ENCODE assay signal across 8 cellular contexts in genomic region chr17:27294689-27295630, GRCh38. TPM values are rescaled to one million over a fixed set of nuclear protein-coding genes. Genes with fewer than 3 reads are reported as not detected.
DNase-seq lines count a peak whose midpoint lies in the region; ATAC-seq, FAIRE-seq and TF ChIP-seq lines count a peak whose summit lies in the region.

No MANE protein-coding gene starts in this region.

- no peaks in the 10 kb centered on the region for H3K9me3 ChIP-seq in OCI-LY1 (ENCODE audit: low read length)
- H3K9me3 ChIP-seq in neural progenitor cell (ENCODE audit: low read depth), result no peaks in the 10 kb centered on the region

- no peaks in the 10 kb centered on the region for H3K9me2 ChIP-seq in OCI-LY1 (ENCODE audit: low read depth, low read length)

- H2AFZ ChIP-seq in OCI-LY1 (ENCODE audit: low read length), result no peak overlapping the region
- H2AFZ ChIP-seq in neural progenitor cell (replicated peaks), result no peak overlapping the region

- H3K27me3 ChIP-seq in OCI-LY1 (ENCODE audit: insufficient read depth, low read length) (no peaks in the 10 kb centered on the region), neural progenitor cell (no peaks in the 10 kb centered on the region)

- H3K4me1 ChIP-seq in OCI-LY1 (ENCODE audit: insufficient read depth, low read length, severe bottlenecking), result peaks cover 48% of the 10 kb centered on the region
- H3K4me1 ChIP-seq in neural progenitor cell, result peaks cover 18% of the 10 kb centered on the region

- peak overlapping the region; percentile 99 for H3K27ac Mint-ChIP-seq in neural progenitor cell

- no peak for TF ChIP-seq CTCF in OCI-LY1 (IDR thresholded peaks at IDR 0.05; ENCODE audit: low read length)
- no peak for TF ChIP-seq CTCF in foreskin fibroblast (IDR thresholded peaks at IDR 0.05; ENCODE audit: low read depth, low read length)
- TF ChIP-seq CTCF in neural progenitor cell (IDR thresholded peaks at IDR 0.05), result no peak

- peak; percentile 70 for DNase-seq in DMS79 treated with DMSO at 0.1 percent for 48 hours (lab: John Stamatoyannopoulos, UW)
- DNase-seq in HTR-8/SVneo (ENCODE audit: insufficient read length, low spot score), result peak; percentile 75
- DNase-seq in activated T-helper 9 cell treated with anti-CD3 and anti-CD28 coated beads, Interleukin-2, amount 50 U/mL, for 16 hours (ENCODE audit: low read depth), result peak; percentile 0
- DNase-seq in foreskin fibroblast, result peak; percentile 63 to 86
- peak; percentile 82 for DNase-seq in neural progenitor cell (ENCODE audit: low spot score)
- DNase-seq in occipital lobe (lab: John Stamatoyannopoulos, UW), result no peak

- FAIRE-seq in HTR-8/SVneo (lab: Jason Lieb, UNC), result no peak

- H3K4me3 ChIP-seq in OCI-LY1 (ENCODE audit: low read depth, low read length, poor library complexity, severe bottlenecking), result peak overlapping the region; percentile 91
- peak overlapping the region; percentile 89 to 96 for H3K4me3 ChIP-seq in foreskin fibroblast (ENCODE audit: low read depth in 1 of 2, low read length in 2 of 2)
- peak overlapping the region; percentile 89 for H3K4me3 ChIP-seq in neural progenitor cell

- H3K36me3 Mint-ChIP-seq in neural progenitor cell, result peaks cover 7% of the 10 kb centered on the region

- peak overlapping the region; percentile 100 for H3K4me3 Mint-ChIP-seq in neural progenitor cell

- H3K27ac ChIP-seq in OCI-LY1 (ENCODE audit: low read depth, low read length, poor library complexity, severe bottlenecking) (peak overlapping the region; percentile 85), neural progenitor cell (peak overlapping the region; percentile 98)

- H3K4me1 Mint-ChIP-seq in neural progenitor cell, result peaks cover 33% of the 10 kb centered on the region

- no peaks in the 10 kb centered on the region for H3K9me3 Mint-ChIP-seq in neural progenitor cell

- peak overlapping the region; percentile 67 for H3K4me2 ChIP-seq in OCI-LY1 (ENCODE audit: low read length)
- peak overlapping the region; percentile 95 for H3K4me2 ChIP-seq in neural progenitor cell

- peak overlapping the region; percentile 92 for H3K9ac ChIP-seq in OCI-LY1 (ENCODE audit: low read length)
- H3K9ac ChIP-seq in neural progenitor cell, result peak overlapping the region; percentile 87

- H3K27me3 Mint-ChIP-seq in neural progenitor cell (ENCODE audit: insufficient read depth, low read depth), result no peaks in the 10 kb centered on the region

- H3F3A ChIP-seq in OCI-LY1 (ENCODE audit: insufficient read depth, low read length), result no peaks in the 10 kb centered on the region
- peaks cover 14% of the 10 kb centered on the region for H3F3A ChIP-seq in neural progenitor cell (ENCODE audit: low read depth)

- peak; percentile 48 for ATAC-seq in GM21390 (IDR thresholded peaks at IDR 0.05; ENCODE audit: unreplicated experiment)

- H3K36me3 ChIP-seq in OCI-LY1 (ENCODE audit: insufficient read depth, low read length) (no peaks in the 10 kb centered on the region), neural progenitor cell (peaks cover 5% of the 10 kb centered on the region)

- no peaks in the 10 kb centered on the region for H4K20me1 ChIP-seq in OCI-LY1 (ENCODE audit: insufficient read depth, low read length)
- H4K20me1 ChIP-seq in neural progenitor cell (ENCODE audit: low read depth), result peaks cover 55% of the 10 kb centered on the region

- H3K79me2 ChIP-seq in OCI-LY1 (ENCODE audit: insufficient read depth, low read length) (peaks cover 58% of the 10 kb centered on the region), neural progenitor cell (ENCODE audit: low read depth) (peaks cover 58% of the 10 kb centered on the region)

RNA-seq across cellular contexts. Expression of gene WSB1, which starts 1.0 kb away (rescaled TPM):
- total RNA-seq in neural progenitor cell (ENCODE audit: low replicate concordance), result 396 and 521 TPM in 2 replicates
- total RNA-seq in occipital lobe, result 299 TPM
